In genomic region chr6:7042056-7042653, GRCh38 we compare ENCODE assay signal across 11 cellular contexts.
DNase-seq lines count a peak whose midpoint lies in the region; ATAC-seq and TF ChIP-seq lines count a peak whose summit lies in the region.
"Had no signal": no experiment of that assay in that cellular context is flagged by ENCODE, and none has a peak within 500 bp of the region (broad histone marks: within the 10 kb centered on the region; RNA-seq: fewer than 3 reads in every experiment).

No MANE protein-coding gene starts in this region.

- TF ChIP-seq RAD21 in SK-N-SH (IDR thresholded peaks at IDR 0.05; ENCODE audit: low read length) = no peak

- H3K36me3 Mint-ChIP-seq in activated CD8-positive, alpha-beta T cell treated with anti-CD3 and anti-CD28 coated beads, Interleukin-2, amount 10 ng/mL, durations not matched to agents 7 days and 5 days (ENCODE audit: low read depth) = no peaks in the 10 kb centered on the region
- no peaks in the 10 kb centered on the region for H3K36me3 Mint-ChIP-seq in type B pancreatic cell

- H3K36me3 ChIP-seq in SK-N-SH (replicated peaks in 1 of 2; ENCODE audit: control insufficient read depth in 1 of 2, insufficient read depth in 2 of 2, low read length in 1 of 2) = no peaks in the 10 kb centered on the region

- H3K9me3 ChIP-seq in SK-N-SH = no peaks in the 10 kb centered on the region
- H3K9me3 ChIP-seq: A549 had no signal

- POLR2A ChIA-PET in SK-N-SH (lab: Yijun Ruan, JAX) = no interaction called here
- POLR2A ChIA-PET in activated CD8-positive, alpha-beta T cell treated with anti-CD3 and anti-CD28 coated beads, Interleukin-2, amount 10 ng/mL, durations not matched to agents 7 days and 5 days (lab: Charles Lee) = no interaction called here

- TF ChIP-seq CTCF in SK-N-SH (IDR thresholded peaks at IDR 0.05) = no peak
- TF ChIP-seq CTCF in type B pancreatic cell (conservative IDR thresholded peaks at IDR 0.05) = no peak

- no peaks in the 10 kb centered on the region for H4K20me1 ChIP-seq in SK-N-SH (ENCODE audit: insufficient read depth)

- no peak for DNase-seq in SK-N-SH
- peak; percentile 24 for DNase-seq in activated CD8-positive, alpha-beta T cell treated with anti-CD3 and anti-CD28 coated beads, Interleukin-2, amount 10 ng/mL, durations not matched to agents 7 days and 5 days
- peak; percentile 69 for DNase-seq in kidney tubule cell (ENCODE audit: low spot score)
- no peak for DNase-seq in type B pancreatic cell (ENCODE audit: extremely low spot score, unreplicated experiment)
- no peak for DNase-seq in DMS114 treated with DMSO at 0.1 percent for 48 hours (lab: John Stamatoyannopoulos, UW; ENCODE audit: unreplicated experiment)
- DNase-seq in HCEC 1CT = no peak
- DNase-seq: NCI-H1694 treated with DMSO at 0.1 percent for 48 hours had no signal

- no peak overlapping the region for H3K4me3 Mint-ChIP-seq in activated CD8-positive, alpha-beta T cell treated with anti-CD3 and anti-CD28 coated beads, Interleukin-2, amount 10 ng/mL, durations not matched to agents 7 days and 5 days
- no peak overlapping the region for H3K4me3 Mint-ChIP-seq in type B pancreatic cell
- H3K4me3 Mint-ChIP-seq: central memory CD8-positive, alpha-beta T cell had no signal

- no peak for ATAC-seq in SK-N-SH treated with all-trans-retinoic acid at 6 μM for 48 hours
- ATAC-seq in activated CD8-positive, alpha-beta T cell treated with anti-CD3 and anti-CD28 coated beads, Interleukin-2, amount 10 ng/mL, durations not matched to agents 7 days and 5 days = no peak
- no peak for ATAC-seq in GM21515 (IDR thresholded peaks at IDR 0.05; ENCODE audit: unreplicated experiment)

- H3K4me1 ChIP-seq in SK-N-SH (ENCODE audit: control insufficient read depth in 1 of 2, insufficient read depth in 2 of 2, low read depth in 1 of 2, low read length in 1 of 2) = peaks cover 0 to 7% of the 10 kb centered on the region in 2 experiments; a peak in 2 of 4 replicates

- WGBS in SK-N-SH (ENCODE audit: low lambda C conversion rate) = 59% methylated on average over 12 of the region's 12 CpGs

- H3K27ac ChIP-seq in SK-N-SH (ENCODE audit: low read depth in 2 of 2, low read length in 1 of 2) = no peak overlapping the region

- H2AFZ ChIP-seq in SK-N-SH (ENCODE audit: low read depth) = peak overlapping the region; percentile 71

- H3F3A ChIP-seq in SK-N-SH (replicated peaks; ENCODE audit: insufficient read depth) = no peaks in the 10 kb centered on the region

- no peak overlapping the region for H3K4me3 ChIP-seq in SK-N-SH (ENCODE audit: low read depth in 2 of 2, low read length in 1 of 2)
- H3K4me3 ChIP-seq: A549 had no signal

- no peak overlapping the region for H3K9ac ChIP-seq in SK-N-SH

- no peak for TF ChIP-seq EP300 in SK-N-SH (IDR thresholded peaks at IDR 0.05; ENCODE audit: borderline replicate concordance in 1 of 2, low read depth in 1 of 2, low read length in 1 of 2)

- peaks cover 16% of the 10 kb centered on the region for H3K27me3 Mint-ChIP-seq in activated CD8-positive, alpha-beta T cell treated with anti-CD3 and anti-CD28 coated beads, Interleukin-2, amount 10 ng/mL, durations not matched to agents 7 days and 5 days (ENCODE audit: low read depth)
- no peaks in the 10 kb centered on the region for H3K27me3 Mint-ChIP-seq in type B pancreatic cell
- H3K27me3 Mint-ChIP-seq: central memory CD8-positive, alpha-beta T cell had no signal

- peak overlapping the region; percentile 48 for H3K27ac Mint-ChIP-seq in activated CD8-positive, alpha-beta T cell treated with anti-CD3 and anti-CD28 coated beads, Interleukin-2, amount 10 ng/mL, durations not matched to agents 7 days and 5 days
- H3K27ac Mint-ChIP-seq in type B pancreatic cell = peak overlapping the region; percentile 64

- no peaks in the 10 kb centered on the region for H3K27me3 ChIP-seq in SK-N-SH (ENCODE audit: insufficient read depth)

- no peaks in the 10 kb centered on the region for H3K9me2 ChIP-seq in SK-N-SH

- CTCF ChIA-PET in SK-N-SH (lab: Yijun Ruan, JAX) = interaction anchor here (0.6 kb wide), 1 partner anchor 124 kb away, joined by 3 read pairs; no protein-coding TSS in a partner anchor
- CTCF ChIA-PET in activated CD8-positive, alpha-beta T cell treated with anti-CD3 and anti-CD28 coated beads, Interleukin-2, amount 10 ng/mL, durations not matched to agents 7 days and 5 days (lab: Charles Lee) = no interaction called here

- no peaks in the 10 kb centered on the region for H3K9me3 Mint-ChIP-seq in activated CD8-positive, alpha-beta T cell treated with anti-CD3 and anti-CD28 coated beads, Interleukin-2, amount 10 ng/mL, durations not matched to agents 7 days and 5 days (ENCODE audit: insufficient read depth)
- no peaks in the 10 kb centered on the region for H3K9me3 Mint-ChIP-seq in type B pancreatic cell
- H3K9me3 Mint-ChIP-seq: central memory CD8-positive, alpha-beta T cell had no signal

- no peaks in the 10 kb centered on the region for H3K79me2 ChIP-seq in SK-N-SH (ENCODE audit: insufficient read depth)

- peaks cover 21% of the 10 kb centered on the region for H3K4me1 Mint-ChIP-seq in activated CD8-positive, alpha-beta T cell treated with anti-CD3 and anti-CD28 coated beads, Interleukin-2, amount 10 ng/mL, durations not matched to agents 7 days and 5 days (ENCODE audit: low read depth)
- peaks cover 27% of the 10 kb centered on the region for H3K4me1 Mint-ChIP-seq in type B pancreatic cell (ENCODE audit: unreplicated experiment)
- H3K4me1 Mint-ChIP-seq: central memory CD8-positive, alpha-beta T cell had no signal

- no peak overlapping the region for H3K4me2 ChIP-seq in SK-N-SH
- H3K4me2 ChIP-seq: A549 had no signal

TF ChIP-seq in SK-N-SH, 30 proteins besides CTCF, POLR2A, EP300 and RAD21:
- TF ChIP-seq ELF1 (IDR thresholded peaks at IDR 0.05) = peak; percentile 46; the same call in 1 of the 2 replicates
- TF ChIP-seq RXRA (IDR thresholded peaks at IDR 0.05; ENCODE audit: borderline replicate concordance, low read depth) = no peak

TF ChIP-seq in SK-N-SH treated with all-trans-retinoic acid at 6 μM for 48 hours, 23 proteins besides CTCF, POLR2A, EP300 and RAD21:
- TF ChIP-seq OSR1 (CRISPR knock-in tag; IDR thresholded peaks at IDR 0.05) (no peak), ZNF8 (CRISPR knock-in tag; IDR thresholded peaks at IDR 0.05) (no peak), POU6F1 (CRISPR knock-in tag; IDR thresholded peaks at IDR 0.05; ENCODE audit: borderline replicate concordance, low read depth) (no peak), CSDC2 (CRISPR knock-in tag; IDR thresholded peaks at IDR 0.05) (no peak), ISL1 (CRISPR knock-in tag; IDR thresholded peaks at IDR 0.05) (no peak), TCF4 (CRISPR knock-in tag; IDR thresholded peaks at IDR 0.05; ENCODE audit: borderline replicate concordance) (no peak), CSRNP3 (CRISPR knock-in tag; IDR thresholded peaks at IDR 0.05) (no peak), SNAI2 (CRISPR knock-in tag; IDR thresholded peaks at IDR 0.05) (no peak), PATZ1 (CRISPR knock-in tag; IDR thresholded peaks at IDR 0.05; ENCODE audit: borderline replicate concordance) (no peak), TOX (CRISPR knock-in tag; IDR thresholded peaks at IDR 0.05; ENCODE audit: borderline replicate concordance) (no peak)

Comparison
In these comparisons a context has a peak if more than half of its experiments do, and no peak if none do; other contexts are left out.
1. DNase-seq: peak in activated CD8-positive, alpha-beta T cell treated with anti-CD3 and anti-CD28 coated beads, Interleukin-2, amount 10 ng/mL, durations not matched to agents 7 days and 5 days (single experiment) and kidney tubule cell (single experiment); none in SK-N-SH (single experiment), type B pancreatic cell (single experiment), DMS114 treated with DMSO at 0.1 percent for 48 hours (single experiment) and HCEC 1CT (single experiment).